24 cellular contexts compared by ENCODE assay signal in the genomic region with DNA sequence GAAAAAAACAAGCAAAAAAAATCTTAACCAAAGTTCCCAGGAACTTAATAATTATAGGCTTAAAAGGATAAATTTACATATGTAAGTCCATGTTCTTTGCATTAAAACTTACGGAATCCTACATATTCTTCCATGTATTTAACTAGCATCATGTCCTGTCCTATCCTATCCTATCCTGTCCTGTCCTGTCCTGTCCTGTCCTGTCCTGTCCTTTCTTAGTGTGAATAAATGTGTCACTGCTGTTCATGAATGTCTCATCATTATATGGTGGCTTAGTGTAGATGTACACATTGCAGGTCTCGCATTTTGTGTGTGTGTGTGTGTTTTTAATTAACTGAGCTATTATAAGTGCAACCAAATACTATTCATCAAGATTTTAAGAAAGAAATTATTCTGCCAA.
"Had no signal": no experiment of that assay in that cellular context is flagged by ENCODE, and none has a peak within 500 bp of the region (broad histone marks: within the 10 kb centered on the region; RNA-seq: fewer than 3 reads in every experiment).

No MANE protein-coding gene starts in this region.

- H3K4me1 Mint-ChIP-seq: central memory CD8-positive, alpha-beta T cell; immature natural killer cell; memory B cell; natural killer cell; stimulated activated effector memory CD8-positive, alpha-beta T cell treated with anti-CD3 and anti-CD28 coated beads, Interleukin-12 subunit alpha, Interleukin-12 subunit beta, amount 100 ng/mL, for 72 hours had no signal

- H3K27ac ChIP-seq: colonic mucosa, lower lobe of right lung, prostate gland, right atrium auricular region, stomach, thyroid gland had no signal

- H3K4me3 Mint-ChIP-seq: central memory CD8-positive, alpha-beta T cell; immature natural killer cell; memory B cell; natural killer cell; stimulated activated effector memory CD8-positive, alpha-beta T cell treated with anti-CD3 and anti-CD28 coated beads, Interleukin-12 subunit alpha, Interleukin-12 subunit beta, amount 100 ng/mL, for 72 hours; type B pancreatic cell had no signal

- DNase-seq: colonic mucosa; dermis blood vessel endothelial cell; effector memory CD4-positive, alpha-beta T cell; foreskin fibroblast; hypothalamus; immature natural killer cell; islet precursor cell; left ventricle myocardium superior; lower lobe of right lung; natural killer cell; nucleus accumbens; stimulated activated CD4-positive, alpha-beta T cell treated with anti-CD3 and anti-CD28 coated beads, Interleukin-2, amount 100 ng/mL, for 24 hours; stimulated activated CD4-positive, alpha-beta T cell treated with anti-CD3 and anti-CD28 coated beads, Interleukin-4, amount 100 ng/mL, for 24 hours; stimulated activated naive CD4-positive, alpha-beta T cell treated with Interleukin-2 at 50 U/mL for 16 hours; stomach; thyroid gland had no signal

- H3K9me3 Mint-ChIP-seq: central memory CD8-positive, alpha-beta T cell; natural killer cell; stimulated activated effector memory CD8-positive, alpha-beta T cell treated with anti-CD3 and anti-CD28 coated beads, Interleukin-12 subunit alpha, Interleukin-12 subunit beta, amount 100 ng/mL, for 72 hours had no signal

- H3K36me3 ChIP-seq: colonic mucosa, lower lobe of right lung, prostate gland, right atrium auricular region, stomach, thyroid gland had no signal

- H3K27me3 ChIP-seq: colonic mucosa, right atrium auricular region, stomach, thyroid gland had no signal

- H3K36me3 Mint-ChIP-seq: immature natural killer cell; memory B cell; natural killer cell; stimulated activated effector memory CD8-positive, alpha-beta T cell treated with anti-CD3 and anti-CD28 coated beads, Interleukin-12 subunit alpha, Interleukin-12 subunit beta, amount 100 ng/mL, for 72 hours had no signal

- H3K9me3 ChIP-seq: colonic mucosa, lower lobe of right lung, prostate gland, right atrium auricular region, stomach, thyroid gland had no signal

- H3K27ac Mint-ChIP-seq: immature natural killer cell; memory B cell; natural killer cell; stimulated activated effector memory CD8-positive, alpha-beta T cell treated with anti-CD3 and anti-CD28 coated beads, Interleukin-12 subunit alpha, Interleukin-12 subunit beta, amount 100 ng/mL, for 72 hours; type B pancreatic cell had no signal

- H3K4me1 ChIP-seq: colonic mucosa, lower lobe of right lung, prostate gland, right atrium auricular region, thyroid gland had no signal

- H3K27me3 Mint-ChIP-seq: central memory CD8-positive, alpha-beta T cell had no signal

- ATAC-seq: left ventricle myocardium superior; lower lobe of right lung; natural killer cell; sciatic nerve; stimulated activated effector memory CD8-positive, alpha-beta T cell treated with anti-CD3 and anti-CD28 coated beads, Interleukin-12 subunit alpha, Interleukin-12 subunit beta, amount 100 ng/mL, for 72 hours had no signal

- H3K4me3 ChIP-seq: colonic mucosa, lower lobe of right lung, prostate gland, right atrium auricular region, smooth muscle cell, stomach, thyroid gland had no signal

- H3K4me2 ChIP-seq: smooth muscle cell had no signal
